ENCODE assay signal across 8 cellular contexts in the genomic region with DNA sequence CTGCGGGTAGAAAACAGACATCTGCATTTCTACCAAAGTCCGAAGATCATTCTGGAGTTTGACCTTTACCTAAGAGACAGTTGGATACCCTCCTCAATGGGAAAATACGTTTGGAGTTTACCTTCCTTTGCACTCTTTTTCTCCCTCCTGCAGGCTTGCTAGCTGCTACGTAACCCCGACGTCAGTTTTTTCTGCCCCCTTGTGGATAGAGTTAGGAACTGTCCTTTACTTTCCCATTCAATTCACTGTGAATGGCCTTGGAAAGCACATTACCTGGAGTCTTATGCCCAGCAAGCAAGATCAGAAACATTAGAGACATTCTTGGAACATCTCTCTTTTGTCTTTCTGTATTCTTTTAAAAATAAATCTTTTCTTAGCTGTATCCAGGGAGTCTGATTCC.
A peak's percentile ranks its signal among the peaks of the same experiment; 100 is the strongest.
DNase-seq lines count a peak whose midpoint lies in the region; ATAC-seq, FAIRE-seq and TF ChIP-seq lines count a peak whose summit lies in the region.

No MANE protein-coding gene starts in this region.

- CTCF ChIA-PET in endothelial cell of umbilical vein (lab: Charles Lee) = no interaction called here

- H3K9ac ChIP-seq in endothelial cell of umbilical vein (replicated peaks; ENCODE audit: extremely low read depth, insufficient read depth, low read length) = no peak overlapping the region

- WGBS in stomach, 5 donors = 8 to 17% (median 12%) methylated on average over 6 of the region's 6 CpGs

- no peak overlapping the region for H3K4me3 ChIP-seq in endothelial cell of umbilical vein (replicated peaks in 1 of 3; ENCODE audit: insufficient read depth in 1 of 3, low read depth in 1 of 3, low read length in 3 of 3)
- H3K4me3 ChIP-seq in stomach = no peak overlapping the region

- dilution Hi-C loops in endothelial cell of umbilical vein (cut with MboI; ENCODE audit: extremely low pct_ligation_motif_present, low sequenced_read_pairs) = no loop called here

- TF ChIP-seq EP300 in stomach (IDR thresholded peaks at IDR 0.05) = no peak

- no peaks in the 10 kb centered on the region for H3K27me3 ChIP-seq in endothelial cell of umbilical vein (ENCODE audit: control insufficient read depth in 2 of 2, insufficient read depth in 2 of 2, low read length in 2 of 2)
- no peaks in the 10 kb centered on the region for H3K27me3 ChIP-seq in stomach

- DNase-seq in NCI-H146 (lab: John Stamatoyannopoulos, UW) (peak; percentile 9), NCI-H146 treated with DMSO at 0.1 percent for 48 hours (lab: John Stamatoyannopoulos, UW; ENCODE audit: unreplicated experiment) (no peak), NCI-H2107 treated with DMSO at 0.1 percent for 48 hours (lab: John Stamatoyannopoulos, UW; ENCODE audit: unreplicated experiment) (peak; percentile 23), endothelial cell of umbilical vein (ENCODE audit: low read depth, low spot score) (no peak), stomach (no peak)

- H3K79me2 ChIP-seq in endothelial cell of umbilical vein (ENCODE audit: control insufficient read depth, insufficient read depth, low read length) = no peaks in the 10 kb centered on the region

- BruUV-seq in endothelial cell of umbilical vein (replicated peaks; lab: Mats Ljungman, UMichigan) = no TSS peak

- TF ChIP-seq POLR2A in endothelial cell of umbilical vein (IDR thresholded peaks at IDR 0.05; ENCODE audit: low read depth, low read length) (no peak), stomach (IDR thresholded peaks at IDR 0.05) (no peak)

- intact Hi-C loops in endothelial cell of umbilical vein (cut with micrococcal nuclease) = no loop called here
- intact Hi-C loops in stomach (cut with DNase I; ENCODE audit: low total_unique reads) = no loop called here

- H3K4me2 ChIP-seq in endothelial cell of umbilical vein (ENCODE audit: insufficient read depth, low read length) = no peak overlapping the region

- H4K20me1 ChIP-seq in endothelial cell of umbilical vein (replicated peaks; ENCODE audit: control insufficient read depth, extremely low read depth, insufficient read depth, low read length) = no peaks in the 10 kb centered on the region

- POLR2A ChIA-PET in endothelial cell of umbilical vein (lab: Charles Lee) = no interaction called here

- H3K4me1 ChIP-seq in endothelial cell of umbilical vein (ENCODE audit: control insufficient read depth, extremely low read depth, insufficient read depth, low read length) = no peaks in the 10 kb centered on the region
- H3K4me1 ChIP-seq in stomach = peaks cover 0 to 9% (median 0%) of the 10 kb centered on the region in 4 donors

- TF ChIP-seq CTCF in endothelial cell of umbilical vein (IDR thresholded peaks at IDR 0.05; ENCODE audit: extremely low read depth in 1 of 2, insufficient read depth in 1 of 2, low read depth in 1 of 2, low read length in 2 of 2) (no peak), stomach (IDR thresholded peaks at IDR 0.05) (peak in 4 of 7 experiments; percentile 18 to 60 (median 45))

- no peak overlapping the region for H2AFZ ChIP-seq in endothelial cell of umbilical vein (ENCODE audit: low read depth, low read length)

- H3K9me3 ChIP-seq in endothelial cell of umbilical vein (replicated peaks; ENCODE audit: control insufficient read depth, insufficient read depth, low read length) (no peaks in the 10 kb centered on the region), stomach (no peaks in the 10 kb centered on the region)

- H3K9me1 ChIP-seq in endothelial cell of umbilical vein (replicated peaks; ENCODE audit: control insufficient read depth, extremely low read depth, insufficient read depth, low read length) = no peaks in the 10 kb centered on the region

- H3K36me3 ChIP-seq in endothelial cell of umbilical vein (ENCODE audit: control insufficient read depth in 2 of 2, extremely low read depth in 1 of 2, insufficient read depth in 2 of 2, low read length in 2 of 2) (no peaks in the 10 kb centered on the region), stomach (no peaks in the 10 kb centered on the region)

- H3K27ac ChIP-seq in endothelial cell of umbilical vein (ENCODE audit: insufficient read depth, low read depth, low read length) (no peak overlapping the region), stomach (no peak overlapping the region)

- peak; percentile 49 for FAIRE-seq in endothelial cell of umbilical vein (lab: Jason Lieb, UNC)

- ATAC-seq in GM21825 (IDR thresholded peaks at IDR 0.05; ENCODE audit: unreplicated experiment) (peak; percentile 83), GM19452 (IDR thresholded peaks at IDR 0.05; ENCODE audit: unreplicated experiment) (no peak), HG03175 (IDR thresholded peaks at IDR 0.05; ENCODE audit: unreplicated experiment) (no peak)

TF ChIP-seq in endothelial cell of umbilical vein, 7 proteins besides CTCF, POLR2A, EP300 and RAD21:
- no peak for TF ChIP-seq FOS (IDR thresholded peaks at IDR 0.05; ENCODE audit: borderline replicate concordance, insufficient read depth, low read length)
- no peak for TF ChIP-seq POLR2AphosphoS5 (IDR thresholded peaks at IDR 0.05; ENCODE audit: insufficient read depth, low read depth, low read length)
- no peak for TF ChIP-seq EZH2 (IDR thresholded peaks at IDR 0.05; ENCODE audit: borderline replicate concordance, low read depth, low read length, severe bottlenecking)
- TF ChIP-seq MYC (IDR thresholded peaks at IDR 0.05; ENCODE audit: low read depth, low read length) = no peak
- no peak for TF ChIP-seq GATA2 (IDR thresholded peaks at IDR 0.05; ENCODE audit: insufficient read depth, insufficient read length, low read depth, low read length)
- TF ChIP-seq, protein P1, sequence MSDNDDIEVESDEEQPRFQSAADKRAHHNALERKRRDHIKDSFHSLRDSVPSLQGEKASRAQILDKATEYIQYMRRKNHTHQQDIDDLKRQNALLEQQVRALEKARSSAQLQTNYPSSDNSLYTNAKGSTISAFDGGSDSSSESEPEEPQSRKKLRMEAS (IDR thresholded peaks at IDR 0.05; ENCODE audit: insufficient read depth, insufficient read length) = no peak
- TF ChIP-seq JUN (IDR thresholded peaks at IDR 0.05; ENCODE audit: borderline replicate concordance, insufficient read depth, insufficient read length, low read depth) = no peak

Comparison
In these comparisons a context has a peak if more than half of its experiments do, and no peak if none do; other contexts are left out.
1. DNase-seq: peak in NCI-H146 (single experiment) and NCI-H2107 treated with DMSO at 0.1 percent for 48 hours (single experiment); none in NCI-H146 treated with DMSO at 0.1 percent for 48 hours (single experiment), endothelial cell of umbilical vein (single experiment) and stomach (single experiment).
2. CTCF ChIP-seq: peak in stomach (4 of 7); none in endothelial cell of umbilical vein (0 of 2).